ENCODE assay signal across 24 cellular contexts in genomic region chr12:103712191-103712590, GRCh38.
"Had no signal": no experiment of that assay in that cellular context is flagged by ENCODE, and none has a peak within 500 bp of the region (broad histone marks: within the 10 kb centered on the region; RNA-seq: fewer than 3 reads in every experiment).

No MANE protein-coding gene starts in this region.

- DNase-seq: activated CD4-positive, alpha-beta memory T cell treated with anti-CD3 and anti-CD28 coated beads, Interleukin-2, amount 10 ng/mL, durations not matched to agents 7 days and 5 days; activated CD4-positive, alpha-beta T cell treated with anti-CD3 and anti-CD28 coated beads for 1 hour; activated CD4-positive, alpha-beta T cell treated with anti-CD3 and anti-CD28 coated beads, Interleukin-2, amount 10 ng/mL, durations not matched to agents 7 days and 5 days; activated CD8-positive, alpha-beta memory T cell treated with anti-CD3 and anti-CD28 coated beads, Interleukin-2, amount 50 U/mL, for 48 hours; activated gamma-delta T cell treated with Interleukin-2 at 50 U/mL for 16 hours; activated naive CD4-positive, alpha-beta T cell treated with anti-CD3 and anti-CD28 coated beads, Interleukin-2, amount 50 U/mL, for 16 hours; activated naive CD8-positive, alpha-beta T cell treated with anti-CD3 and anti-CD28 coated beads, Interleukin-2, amount 50 U/mL, for 24 hours; activated T-cell treated with anti-CD3 and anti-CD28 coated beads, Interleukin-2, amount 50 U/mL, for 24 hours; endodermal cell; foreskin keratinocyte; heart right ventricle; left ventricle myocardium inferior; natural killer cell; right cardiac atrium; stimulated activated CD4-positive, alpha-beta T cell treated with anti-CD3 and anti-CD28 coated beads, Interleukin-4, amount 100 ng/mL, for 24 hours; stimulated activated naive CD8-positive, alpha-beta T cell treated with anti-CD3 and anti-CD28 coated beads, Interleukin-15, amount 100 ng/mL, for 72 hours; T-helper 2 cell; uterus had no signal

- H3K36me3 Mint-ChIP-seq: natural killer cell; stimulated activated effector memory CD8-positive, alpha-beta T cell treated with anti-CD3 and anti-CD28 coated beads, Interleukin-12 subunit alpha, Interleukin-12 subunit beta, amount 100 ng/mL, for 72 hours; type B pancreatic cell; WTC11 had no signal

- H3K27ac Mint-ChIP-seq: activated CD4-positive, alpha-beta memory T cell treated with anti-CD3 and anti-CD28 coated beads, Interleukin-2, amount 10 ng/mL, durations not matched to agents 7 days and 5 days; activated CD4-positive, alpha-beta T cell treated with anti-CD3 and anti-CD28 coated beads, Interleukin-2, amount 10 ng/mL, durations not matched to agents 7 days and 5 days; activated naive CD8-positive, alpha-beta T cell treated with anti-CD3 and anti-CD28 coated beads, Interleukin-2, amount 50 U/mL, for 24 hours; activated T-cell treated with anti-CD3 and anti-CD28 coated beads, Interleukin-2, amount 50 U/mL, for 24 hours; dendritic cell treated with granulocyte-macrophage colony-stimulating factor and Interleukin-4, amounts not matched to agents 40 ng/mL and 50 ng/mL, for 4 days; endodermal cell; natural killer cell; stimulated activated effector memory CD8-positive, alpha-beta T cell treated with anti-CD3 and anti-CD28 coated beads, Interleukin-12 subunit alpha, Interleukin-12 subunit beta, amount 100 ng/mL, for 72 hours; stimulated activated naive CD8-positive, alpha-beta T cell treated with anti-CD3 and anti-CD28 coated beads, Interleukin-15, amount 100 ng/mL, for 72 hours; type B pancreatic cell; WTC11 had no signal

- ATAC-seq: activated naive CD8-positive, alpha-beta T cell treated with anti-CD3 and anti-CD28 coated beads, Interleukin-2, amount 50 U/mL, for 24 hours; esophagus mucosa; foreskin keratinocyte; natural killer cell; right cardiac atrium; stimulated activated effector memory CD8-positive, alpha-beta T cell treated with anti-CD3 and anti-CD28 coated beads, Interleukin-12 subunit alpha, Interleukin-12 subunit beta, amount 100 ng/mL, for 72 hours; stimulated activated naive CD8-positive, alpha-beta T cell treated with anti-CD3 and anti-CD28 coated beads, Interleukin-15, amount 100 ng/mL, for 72 hours; WTC11 had no signal

- H3K9me3 Mint-ChIP-seq: activated CD4-positive, alpha-beta memory T cell treated with anti-CD3 and anti-CD28 coated beads, Interleukin-2, amount 10 ng/mL, durations not matched to agents 7 days and 5 days; activated CD4-positive, alpha-beta T cell treated with anti-CD3 and anti-CD28 coated beads, Interleukin-2, amount 10 ng/mL, durations not matched to agents 7 days and 5 days; activated naive CD8-positive, alpha-beta T cell treated with anti-CD3 and anti-CD28 coated beads, Interleukin-2, amount 50 U/mL, for 24 hours; activated T-cell treated with anti-CD3 and anti-CD28 coated beads, Interleukin-2, amount 50 U/mL, for 24 hours; central memory CD8-positive, alpha-beta T cell; dendritic cell treated with granulocyte-macrophage colony-stimulating factor and Interleukin-4, amounts not matched to agents 40 ng/mL and 50 ng/mL, for 4 days; endodermal cell; natural killer cell; stimulated activated effector memory CD8-positive, alpha-beta T cell treated with anti-CD3 and anti-CD28 coated beads, Interleukin-12 subunit alpha, Interleukin-12 subunit beta, amount 100 ng/mL, for 72 hours; WTC11 had no signal

- H3K4me3 Mint-ChIP-seq: activated CD4-positive, alpha-beta memory T cell treated with anti-CD3 and anti-CD28 coated beads, Interleukin-2, amount 10 ng/mL, durations not matched to agents 7 days and 5 days; activated CD4-positive, alpha-beta T cell treated with anti-CD3 and anti-CD28 coated beads, Interleukin-2, amount 10 ng/mL, durations not matched to agents 7 days and 5 days; activated naive CD8-positive, alpha-beta T cell treated with anti-CD3 and anti-CD28 coated beads, Interleukin-2, amount 50 U/mL, for 24 hours; activated T-cell treated with anti-CD3 and anti-CD28 coated beads, Interleukin-2, amount 50 U/mL, for 24 hours; central memory CD8-positive, alpha-beta T cell; dendritic cell treated with granulocyte-macrophage colony-stimulating factor and Interleukin-4, amounts not matched to agents 40 ng/mL and 50 ng/mL, for 4 days; endodermal cell; natural killer cell; stimulated activated effector memory CD8-positive, alpha-beta T cell treated with anti-CD3 and anti-CD28 coated beads, Interleukin-12 subunit alpha, Interleukin-12 subunit beta, amount 100 ng/mL, for 72 hours; stimulated activated naive CD8-positive, alpha-beta T cell treated with anti-CD3 and anti-CD28 coated beads, Interleukin-15, amount 100 ng/mL, for 72 hours; type B pancreatic cell; WTC11 had no signal

- H3K4me1 Mint-ChIP-seq: activated CD4-positive, alpha-beta memory T cell treated with anti-CD3 and anti-CD28 coated beads, Interleukin-2, amount 10 ng/mL, durations not matched to agents 7 days and 5 days; activated CD4-positive, alpha-beta T cell treated with anti-CD3 and anti-CD28 coated beads, Interleukin-2, amount 10 ng/mL, durations not matched to agents 7 days and 5 days; activated naive CD8-positive, alpha-beta T cell treated with anti-CD3 and anti-CD28 coated beads, Interleukin-2, amount 50 U/mL, for 24 hours; central memory CD8-positive, alpha-beta T cell; endodermal cell; natural killer cell; stimulated activated effector memory CD8-positive, alpha-beta T cell treated with anti-CD3 and anti-CD28 coated beads, Interleukin-12 subunit alpha, Interleukin-12 subunit beta, amount 100 ng/mL, for 72 hours; stimulated activated naive CD8-positive, alpha-beta T cell treated with anti-CD3 and anti-CD28 coated beads, Interleukin-15, amount 100 ng/mL, for 72 hours; WTC11 had no signal
